Comparison of ENCODE assay signal across 8 cellular contexts in genomic region chr1:37480125-37480466, GRCh38. TPM values are rescaled to one million over a fixed set of nuclear protein-coding genes. Genes with fewer than 3 reads are reported as not detected.
DNase-seq lines count a peak whose midpoint lies in the region; ATAC-seq and TF ChIP-seq lines count a peak whose summit lies in the region.

No MANE protein-coding gene starts in this region.

- H3K9me3 ChIP-seq in mucosa of stomach (ENCODE audit: control insufficient read depth, low read length) (no peaks in the 10 kb centered on the region), vagina (no peaks in the 10 kb centered on the region)

- no peak for ATAC-seq in GM21529 (IDR thresholded peaks at IDR 0.05; ENCODE audit: unreplicated experiment)

- H3K4me3 ChIP-seq in brain microvascular endothelial cell (ENCODE audit: low read depth, low read length): peak overlapping the region; percentile 90
- peak overlapping the region; percentile 7 for H3K4me3 ChIP-seq in mucosa of stomach (ENCODE audit: low read length)
- peak overlapping the region; percentile 35 to 36 for H3K4me3 ChIP-seq in vagina

- no peaks in the 10 kb centered on the region for H3K27me3 ChIP-seq in brain microvascular endothelial cell (replicated peaks)
- no peaks in the 10 kb centered on the region for H3K27me3 ChIP-seq in mucosa of stomach (ENCODE audit: control insufficient read depth, insufficient read depth, low read length)
- H3K27me3 ChIP-seq in vagina: no peaks in the 10 kb centered on the region

- TF ChIP-seq CTCF in brain microvascular endothelial cell (IDR thresholded peaks at IDR 0.05; ENCODE audit: low read depth, low read length, missing control alignments) (no peak), vagina (IDR thresholded peaks at IDR 0.05) (no peak)

- H3K4me1 ChIP-seq in mucosa of stomach (ENCODE audit: control insufficient read depth, insufficient read depth, low read length): peaks cover 81% of the 10 kb centered on the region
- H3K4me1 ChIP-seq in vagina: peaks cover 66% of the 10 kb centered on the region

- TF ChIP-seq POLR2A in vagina (IDR thresholded peaks at IDR 0.05): no peak

- intact Hi-C loops in vagina (cut with DNase I): loop anchor here (10.0 kb wide), 1 partner anchor 205 kb away; no protein-coding TSS in a partner anchor

- H3K9ac ChIP-seq in mucosa of stomach (ENCODE audit: low read length): peak overlapping the region; percentile 99

- peak; percentile 21 for DNase-seq in stimulated activated CD4-positive, alpha-beta T cell treated with anti-CD3 and anti-CD28 coated beads, Interleukin-4, amount 100 ng/mL, for 24 hours
- no peak for DNase-seq in stimulated activated CD4-positive, alpha-beta T cell treated with anti-CD3 and anti-CD28 coated beads, Interleukin-12 subunit alpha, Interleukin-12 subunit beta, amount 100 ng/mL, for 4 hours
- no peak for DNase-seq in brain microvascular endothelial cell
- DNase-seq in vagina (ENCODE audit: extremely low spot score in 2 of 2): peak in 1 of 2 donors; percentile 92
- DNase-seq in NCI-H146 treated with DMSO at 0.1 percent for 48 hours (lab: John Stamatoyannopoulos, UW; ENCODE audit: unreplicated experiment): no peak
- DNase-seq in HUDEP-2 (lab: John Stamatoyannopoulos, UW; ENCODE audit: unreplicated experiment in 76 of 76): no peak

- H3K27ac ChIP-seq in brain microvascular endothelial cell (peak overlapping the region; percentile 93), vagina (peak overlapping the region; percentile 98)

- H3K36me3 ChIP-seq in brain microvascular endothelial cell (replicated peaks) (peaks cover 81% of the 10 kb centered on the region), mucosa of stomach (ENCODE audit: control insufficient read depth, insufficient read depth, low read length) (peaks cover 55% of the 10 kb centered on the region), vagina (peaks cover 3 to 47% of the 10 kb centered on the region in 2 donors)

- in situ Hi-C loops in brain microvascular endothelial cell (cut with HindIII; ENCODE audit: low pct_ligation_motif_present, low sequenced_read_pairs): no loop called here

RNA-seq across cellular contexts. Expression of gene ZC3H12A, which starts 5.7 kb away (rescaled TPM):
- total RNA-seq in vagina: 51.6 TPM

RNA-seq across cellular contexts. Expression of gene MEAF6, which starts 34.5 kb away (rescaled TPM):
- 54.5 TPM for total RNA-seq in vagina

Comparison
In these comparisons a context has a peak if more than half of its experiments do, and no peak if none do; other contexts are left out.
1. H3K4me3 ChIP-seq: peak in every context shown above with its lines; median percentile 90 in brain microvascular endothelial cell; 36 in vagina; 7 in mucosa of stomach.